In genomic region chr7:151082151-151083070, GRCh38 we compare ENCODE assay signal across 8 cellular contexts. TPM values are rescaled to one million over a fixed set of nuclear protein-coding genes. Genes with fewer than 3 reads are reported as not detected.
A peak's percentile ranks its signal among the peaks of the same experiment; 100 is the strongest.
DNase-seq lines count a peak whose midpoint lies in the region; ATAC-seq and TF ChIP-seq lines count a peak whose summit lies in the region.

No MANE protein-coding gene starts in this region.

- H3K4me3 ChIP-seq in HUES6 (ENCODE audit: low read depth, low read length), result peak overlapping the region; percentile 95
- peak overlapping the region; percentile 73 to 76 for H3K4me3 ChIP-seq in cardiac fibroblast (replicated peaks in 1 of 2; ENCODE audit: low read depth in 2 of 2, low read length in 2 of 2)
- H3K4me3 ChIP-seq in mononuclear cell (ENCODE audit: low read length), result peak overlapping the region; percentile 54

- DNase-seq in cardiac fibroblast (ENCODE audit: low read depth in 2 of 2), result no peak
- no peak for DNase-seq in HuH-7 (ENCODE audit: low spot score)
- no peak for DNase-seq in NCI-H1092 treated with DMSO at 0.1 percent for 48 hours (lab: John Stamatoyannopoulos, UW)
- no peak for DNase-seq in DMS79 treated with DMSO at 0.1 percent for 48 hours (lab: John Stamatoyannopoulos, UW)

- peak overlapping the region; percentile 24 for H3K9ac ChIP-seq in HUES6 (ENCODE audit: low read length)

- no peaks in the 10 kb centered on the region for H3K36me3 ChIP-seq in HUES6 (ENCODE audit: control insufficient read depth, insufficient read depth, low read length)

- H3K4me1 ChIP-seq in HUES6 (ENCODE audit: control insufficient read depth, insufficient read depth, low read length) (peaks cover 56% of the 10 kb centered on the region), mononuclear cell (ENCODE audit: insufficient read depth, low read length) (peaks cover 63% of the 10 kb centered on the region)

- no peak for ATAC-seq in esophagus mucosa

- H3K27ac ChIP-seq in 22Rv1 (peak overlapping the region; percentile 100), HUES6 (ENCODE audit: low read depth, low read length) (no peak overlapping the region; the same call in 1 of the 2 replicates)

- peaks cover 14% of the 10 kb centered on the region for H3K27me3 ChIP-seq in HUES6 (ENCODE audit: control insufficient read depth, insufficient read depth, low read length)
- H3K27me3 ChIP-seq in mononuclear cell (ENCODE audit: insufficient read depth, low read length), result peaks cover 6% of the 10 kb centered on the region

- no peaks in the 10 kb centered on the region for H3K9me3 ChIP-seq in HUES6 (ENCODE audit: control insufficient read depth, insufficient read depth, low read depth, low read length)
- no peaks in the 10 kb centered on the region for H3K9me3 ChIP-seq in mononuclear cell (ENCODE audit: low read depth, low read length)

- TF ChIP-seq CTCF in 22Rv1 (IDR thresholded peaks at IDR 0.05) (no peak), cardiac fibroblast (IDR thresholded peaks at IDR 0.05; ENCODE audit: low read depth, low read length) (no peak)

RNA-seq across cellular contexts. Expression of gene TMUB1, which starts 0.9 kb away (rescaled TPM):
- 20.0 TPM for total RNA-seq in mononuclear cell
- total RNA-seq in esophagus mucosa, result 23.2 TPM

RNA-seq across cellular contexts. Expression of gene FASTK, which starts 1.8 kb away (rescaled TPM):
- 33.6 TPM for total RNA-seq in mononuclear cell
- 55.5 TPM for total RNA-seq in esophagus mucosa

RNA-seq across cellular contexts. Expression of gene AGAP3, which starts 3.9 kb away (rescaled TPM):
- total RNA-seq in mononuclear cell, result 23.6 TPM
- 76.1 TPM for total RNA-seq in esophagus mucosa

RNA-seq across cellular contexts. Expression of gene SLC4A2, which starts 23.0 kb away (rescaled TPM):
- total RNA-seq in mononuclear cell, result 9.4 TPM
- total RNA-seq in esophagus mucosa, result 35.9 TPM

RNA-seq across cellular contexts. Expression of gene CDK5, which starts 24.7 kb away (rescaled TPM):
- total RNA-seq in mononuclear cell (3.7 TPM), esophagus mucosa (11.4 TPM)
